Comparison of ENCODE assay signal across 12 cellular contexts in genomic region chr6:113495521-113495920, GRCh38.
DNase-seq lines count a peak whose midpoint lies in the region; ATAC-seq and TF ChIP-seq lines count a peak whose summit lies in the region.
"Had no signal": no experiment of that assay in that cellular context is flagged by ENCODE, and none has a peak within 500 bp of the region (broad histone marks: within the 10 kb centered on the region; RNA-seq: fewer than 3 reads in every experiment).

No MANE protein-coding gene starts in this region.

- H3K4me3 ChIP-seq in IMR-90 (ENCODE audit: insufficient read depth, low read depth, low read length) = no peak overlapping the region
- no peak overlapping the region for H3K4me3 ChIP-seq in brain microvascular endothelial cell (ENCODE audit: low read depth, low read length)

- BruUV-seq in IMR-90 (replicated peaks; lab: Mats Ljungman, UMichigan) = no TSS peak

- no peaks in the 10 kb centered on the region for H4K20me1 ChIP-seq in IMR-90 (ENCODE audit: insufficient read depth, low read length)

- H3K9ac ChIP-seq in IMR-90 (ENCODE audit: low read depth, low read length) = no peak overlapping the region

- TF ChIP-seq POLR2A in IMR-90 (IDR thresholded peaks at IDR 0.05; ENCODE audit: low read depth, low read length) = no peak

- no CpG with 5 or more reads among the region's 1 CpG for WGBS in IMR-90 (ENCODE audit: extremely low coverage in 2 of 2, insufficient read length in 1 of 2), 2 experiments

- no peak overlapping the region for H4K5ac ChIP-seq in IMR-90 (ENCODE audit: low read depth, low read length)

- peak; percentile 4; the same call in 1 of the 2 replicates for TF ChIP-seq RAD21 in IMR-90 (IDR thresholded peaks at IDR 0.05; ENCODE audit: low read length)

- no peak overlapping the region for H3K56ac ChIP-seq in IMR-90 (ENCODE audit: extremely low read depth, insufficient read depth, low read length)

- H2BK20ac ChIP-seq in IMR-90 (ENCODE audit: low read depth, low read length) = no peak overlapping the region

- H4K91ac ChIP-seq in IMR-90 (ENCODE audit: insufficient read depth, low read depth, low read length) = no peak overlapping the region

- H3K4me1 ChIP-seq in IMR-90 (ENCODE audit: control insufficient read depth, insufficient read depth, low read length) = peaks cover 2% of the 10 kb centered on the region; the same call in 1 of the 2 replicates

- H3K36me3 ChIP-seq in IMR-90 (ENCODE audit: control insufficient read depth, insufficient read depth, low read length) (no peaks in the 10 kb centered on the region), brain microvascular endothelial cell (replicated peaks) (no peaks in the 10 kb centered on the region)

- H3K9me3 ChIP-seq in IMR-90 (ENCODE audit: control insufficient read depth, insufficient read depth, low read length) = no peaks in the 10 kb centered on the region

- H3K27me3 ChIP-seq in IMR-90 (ENCODE audit: control insufficient read depth, insufficient read depth, low read length) = no peaks in the 10 kb centered on the region
- H3K27me3 ChIP-seq in brain microvascular endothelial cell (replicated peaks) = no peaks in the 10 kb centered on the region

- H3K18ac ChIP-seq in IMR-90 (ENCODE audit: low read depth, low read length) = no peak overlapping the region

- no peak overlapping the region for H3K14ac ChIP-seq in IMR-90 (replicated peaks; ENCODE audit: low read depth, low read length)

- ATAC-seq in IMR-90 (ENCODE audit: low read depth) = peak; percentile 82
- no peak for ATAC-seq in GM21447 (IDR thresholded peaks at IDR 0.05; ENCODE audit: unreplicated experiment)
- no peak for ATAC-seq in GM21526 (IDR thresholded peaks at IDR 0.05; ENCODE audit: low FRiP score, unreplicated experiment)

- dilution Hi-C loops in IMR-90 (cut with HindIII; ENCODE audit: low sequenced_read_pairs, unreplicated experiment) = no loop called here

- no peak overlapping the region for H3K27ac ChIP-seq in IMR-90 (ENCODE audit: insufficient read depth, low read length)
- peak overlapping the region; percentile 92 for H3K27ac ChIP-seq in brain microvascular endothelial cell

- peak overlapping the region; percentile 26; the same call in 1 of the 2 replicates for H2AK5ac ChIP-seq in IMR-90 (ENCODE audit: low read depth, low read length)

- H2BK120ac ChIP-seq in IMR-90 (ENCODE audit: low read depth, low read length) = no peak overlapping the region

- no peak overlapping the region for H3K23ac ChIP-seq in IMR-90 (ENCODE audit: low read depth, low read length)

- no peak overlapping the region for H2BK5ac ChIP-seq in IMR-90 (ENCODE audit: low read depth, low read length, poor library complexity, severe bottlenecking)

- intact Hi-C loops in IMR-90 (cut with micrococcal nuclease) = no loop called here

- H2BK15ac ChIP-seq in IMR-90 (ENCODE audit: low read depth, low read length) = no peak overlapping the region

- no peak overlapping the region for H3K4me2 ChIP-seq in IMR-90 (ENCODE audit: low read depth, low read length)

- TF ChIP-seq CTCF in IMR-90 (conservative IDR thresholded peaks at IDR 0.05; ENCODE audit: low read depth, low read length) = no peak
- no peak for TF ChIP-seq CTCF in brain microvascular endothelial cell (IDR thresholded peaks at IDR 0.05; ENCODE audit: low read depth, low read length, missing control alignments)

- CTCF ChIA-PET in IMR-90 (lab: Yijun Ruan, JAX) = interaction anchor here (0.6 kb wide), 1 partner anchor 28 kb away, joined by 5 read pairs; no protein-coding TSS in a partner anchor

- peak; percentile 41 for DNase-seq in AG08396 (ENCODE audit: low spot score)
- peak; percentile 87 for DNase-seq in IMR-90
- DNase-seq in brain microvascular endothelial cell = peak; percentile 90
- DNase-seq in kidney glomerular epithelial cell (lab: John Stamatoyannopoulos, UW) = peak; percentile 67
- DNase-seq in stimulated activated CD4-positive, alpha-beta T cell treated with anti-CD3 and anti-CD28 coated beads, Interleukin-2, amount 100 ng/mL, for 24 hours = no peak
- no peak for DNase-seq in stimulated activated CD8-positive, alpha-beta memory T cell treated with anti-CD3 and anti-CD28 coated beads, Interleukin-4, amount 100 ng/mL, for 48 hours
- DNase-seq: amniotic stem cell; islet precursor cell; OCI-M1; stimulated activated CD4-positive, alpha-beta T cell treated with anti-CD3 and anti-CD28 coated beads, Interleukin-12 subunit alpha, Interleukin-12 subunit beta, amount 100 ng/mL, for 4 hours had no signal

- H2AFZ ChIP-seq in IMR-90 (replicated peaks; ENCODE audit: low read length, poor library complexity) = no peak overlapping the region

- no peaks in the 10 kb centered on the region; the same call in 1 of the 2 replicates for H3K9me1 ChIP-seq in IMR-90 (ENCODE audit: insufficient read depth, low read length)

- no peak overlapping the region for H3K4ac ChIP-seq in IMR-90 (ENCODE audit: low read depth, low read length)

- H2AK9ac ChIP-seq in IMR-90 (replicated peaks; ENCODE audit: low read depth, low read length, poor library complexity) = no peak overlapping the region

- H4K8ac ChIP-seq in IMR-90 (ENCODE audit: low read depth in 2 of 2, low read length in 2 of 2) = no peak overlapping the region

- H3K79me1 ChIP-seq in IMR-90 (ENCODE audit: low read depth in 1 of 2, low read length in 2 of 2) = no peaks in the 10 kb centered on the region

- POLR2A ChIA-PET in IMR-90 (lab: Charles Lee; ENCODE audit: unreplicated experiment) = no interaction called here

- in situ Hi-C loops in IMR-90 (cut with MboI; ENCODE audit: low sequenced_read_pairs) (no loop called here), brain microvascular endothelial cell (cut with HindIII; ENCODE audit: low pct_ligation_motif_present, low sequenced_read_pairs) (no loop called here)

TF ChIP-seq in IMR-90, 13 proteins besides CTCF, POLR2A, EP300 and RAD21:
- peak; percentile 30; the same call in 1 of the 2 replicates for TF ChIP-seq BHLHE40 (IDR thresholded peaks at IDR 0.05; ENCODE audit: low read depth, low read length)
- TF ChIP-seq FOS (IDR thresholded peaks at IDR 0.05; ENCODE audit: low read depth, low read length) = peak; percentile 41; the same call in 1 of the 2 replicates
- TF ChIP-seq CHD1 (IDR thresholded peaks at IDR 0.05; ENCODE audit: low read depth, low read length) = no peak
- peak; percentile 90 for TF ChIP-seq MAFK (IDR thresholded peaks at IDR 0.05; ENCODE audit: low read depth, low read length)
- peak; percentile 41; the same call in 1 of the 2 replicates for TF ChIP-seq CEBPB (IDR thresholded peaks at IDR 0.05; ENCODE audit: low read depth, low read length)
- TF ChIP-seq RFX5 (IDR thresholded peaks at IDR 0.05; ENCODE audit: low read depth, low read length) = no peak
- TF ChIP-seq SMC3 (IDR thresholded peaks at IDR 0.05; ENCODE audit: low read depth, low read length) = no peak
- TF ChIP-seq USF2 (IDR thresholded peaks at IDR 0.05; ENCODE audit: low read depth, low read length) = no peak
- no peak for TF ChIP-seq RCOR1 (IDR thresholded peaks at IDR 0.05; ENCODE audit: insufficient replicate concordance, low read length)

Comparison
In these comparisons a context has a peak if more than half of its experiments do, and no peak if none do; other contexts are left out.
1. DNase-seq: peak in AG08396 (single experiment), IMR-90 (single experiment), brain microvascular endothelial cell (single experiment) and kidney glomerular epithelial cell (single experiment); none in stimulated activated CD4-positive, alpha-beta T cell treated with anti-CD3 and anti-CD28 coated beads, Interleukin-2, amount 100 ng/mL, for 24 hours (0 of 2) and stimulated activated CD8-positive, alpha-beta memory T cell treated with anti-CD3 and anti-CD28 coated beads, Interleukin-4, amount 100 ng/mL, for 48 hours (single experiment).